In the genomic region with DNA sequence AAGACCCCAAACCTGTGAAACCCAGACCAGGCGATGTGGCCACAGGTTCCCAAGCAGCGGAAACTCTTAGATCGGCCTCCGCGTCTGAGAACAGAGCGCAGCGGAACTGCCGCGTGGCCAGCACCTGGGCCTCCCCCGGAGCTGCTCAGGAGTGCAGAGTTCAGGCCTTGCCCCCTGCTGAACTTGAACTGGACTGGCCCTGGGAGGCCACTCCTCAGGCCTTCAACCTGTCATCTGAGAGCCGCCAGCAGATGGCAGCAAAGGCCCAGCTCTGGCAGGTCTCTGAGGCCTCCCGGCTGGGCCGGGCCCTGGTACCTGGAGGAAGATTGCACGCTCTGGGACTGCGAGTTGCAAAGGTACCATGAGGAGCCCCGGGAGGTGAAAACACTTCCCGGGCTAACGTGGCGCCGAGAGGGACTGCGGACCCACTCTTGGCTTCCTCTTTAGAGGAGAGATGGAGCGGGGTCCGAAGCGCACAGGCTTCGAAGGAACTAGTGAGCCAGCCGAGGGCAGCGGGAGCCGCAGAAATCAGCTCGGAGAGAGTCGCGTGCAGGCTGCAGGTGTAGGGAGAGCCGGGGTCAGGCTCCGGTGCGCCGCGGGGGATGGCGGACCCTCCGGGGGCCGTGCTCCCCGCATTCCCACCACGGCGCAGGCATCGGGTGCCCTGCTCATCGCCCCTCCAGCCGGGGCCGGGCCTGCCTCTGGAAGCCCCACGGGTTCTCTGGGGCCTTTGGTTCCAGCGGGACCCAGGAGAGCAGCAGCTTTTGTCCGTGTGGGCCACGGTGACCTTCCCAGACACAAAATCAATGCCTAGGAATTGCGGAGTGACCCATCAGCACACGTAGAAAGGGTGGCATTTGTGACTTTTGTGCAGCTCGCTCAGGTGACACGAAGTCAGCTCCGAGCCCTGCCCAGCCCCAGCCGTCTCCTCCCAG, we compare ENCODE assay signal across 8 cellular contexts.
DNase-seq lines count a peak whose midpoint lies in the region; ATAC-seq, FAIRE-seq and TF ChIP-seq lines count a peak whose summit lies in the region.

No MANE protein-coding gene starts in this region.

- no peak overlapping the region for H3K56ac ChIP-seq in H1 (replicated peaks; ENCODE audit: insufficient read length, low read depth, low read length)

- peaks cover 8 to 22% (median 17%) of the 10 kb centered on the region in 7 donors for H3K9me3 Mint-ChIP-seq in CD14-positive monocyte
- H3K9me3 Mint-ChIP-seq in activated CD8-positive, alpha-beta memory T cell treated with anti-CD3 and anti-CD28 coated beads, Interleukin-2, amount 10 ng/mL, durations not matched to agents 7 days and 5 days (ENCODE audit: low read depth), result peaks cover 2% of the 10 kb centered on the region

- H4K5ac ChIP-seq in H1 (ENCODE audit: insufficient read length, low read depth, low read length), result no peak overlapping the region

- H3K79me2 ChIP-seq in H1 (ENCODE audit: control insufficient read depth in 1 of 2, insufficient read depth in 2 of 2, low read length in 2 of 2), result no peaks in the 10 kb centered on the region

- no peak overlapping the region for H2BK120ac ChIP-seq in H1 (replicated peaks; ENCODE audit: low read depth, low read length)

- ATAC-seq in HG03432 (IDR thresholded peaks at IDR 0.05; ENCODE audit: unreplicated experiment), result peak; percentile 98
- ATAC-seq in activated CD8-positive, alpha-beta memory T cell treated with anti-CD3 and anti-CD28 coated beads, Interleukin-2, amount 10 ng/mL, durations not matched to agents 7 days and 5 days, result peak; percentile 99

- no peak overlapping the region for H2BK15ac ChIP-seq in H1 (ENCODE audit: low read length)

- H3K4me1 ChIP-seq in H1 (replicated peaks in 1 of 4; ENCODE audit: control insufficient read depth in 3 of 4, insufficient read depth in 4 of 4, low read length in 3 of 4), result peaks cover 0 to 2% (median 0%) of the 10 kb centered on the region in 4 experiments; a peak in 4 of 7 replicates

- H3K36me3 ChIP-seq in H1 (ENCODE audit: control insufficient read depth in 2 of 4, insufficient read depth in 4 of 4, low read length in 3 of 4), result no peaks in the 10 kb centered on the region

- peak overlapping the region; percentile 86; the same call in 1 of the 2 replicates for H2AFZ ChIP-seq in H1 (ENCODE audit: low read length)

- peaks cover 3% of the 10 kb centered on the region in 2 experiments; a peak in 2 of 4 replicates for H3K9me3 ChIP-seq in H1 (ENCODE audit: insufficient read depth in 2 of 2, low read depth in 1 of 2, low read length in 1 of 2)

- TF ChIP-seq POLR2A in H1 (IDR thresholded peaks at IDR 0.05; ENCODE audit: control extremely low read depth in 1 of 2, low read depth in 2 of 2, low read length in 2 of 2), result no peak

- POLR2A ChIA-PET in H1 (lab: Charles Lee; ENCODE audit: partially characterized antibody), result interaction anchor here (1.4 kb wide), 1 partner anchor 89 kb away, joined by 3 read pairs; the partner anchor contains the start of gene PAXIP1

- H3K27me3 Mint-ChIP-seq in CD14-positive monocyte (ENCODE audit: low read depth in 3 of 3), result peaks cover 22 to 31% (median 23%) of the 10 kb centered on the region in 3 donors
- peaks cover 15% of the 10 kb centered on the region for H3K27me3 Mint-ChIP-seq in activated CD8-positive, alpha-beta memory T cell treated with anti-CD3 and anti-CD28 coated beads, Interleukin-2, amount 10 ng/mL, durations not matched to agents 7 days and 5 days

- FAIRE-seq in H1 (lab: Jason Lieb, UNC), result no peak

- H3K9ac ChIP-seq in H1 (replicated peaks in 1 of 4; ENCODE audit: extremely low read depth in 1 of 4, low read depth in 3 of 4, low read length in 3 of 4), result no peak overlapping the region

- peak overlapping the region; percentile 74 to 91 for H3K4me3 Mint-ChIP-seq in CD14-positive monocyte
- peak overlapping the region; percentile 36 for H3K4me3 Mint-ChIP-seq in activated CD8-positive, alpha-beta memory T cell treated with anti-CD3 and anti-CD28 coated beads, Interleukin-2, amount 10 ng/mL, durations not matched to agents 7 days and 5 days

- H3K4ac ChIP-seq in H1 (replicated peaks; ENCODE audit: insufficient read length, low read depth, low read length), result no peak overlapping the region

- peak; percentile 88 to 95 for TF ChIP-seq RAD21 in H1 (IDR thresholded peaks at IDR 0.05 in 1 of 2, conservative IDR thresholded peaks at IDR 0.05 in 1 of 2; ENCODE audit: low read depth in 2 of 2, low read length in 2 of 2)

- CTCF ChIA-PET in activated CD8-positive, alpha-beta memory T cell treated with anti-CD3 and anti-CD28 coated beads, Interleukin-2, amount 10 ng/mL, durations not matched to agents 7 days and 5 days (lab: Charles Lee), result interaction anchor here (0.8 to 3.3 kb wide), 22 partner anchors 9 to 672 kb away, joined by 3 to 41 read pairs (median 4); no protein-coding TSS in a partner anchor
- CTCF ChIA-PET in H1 (lab: Charles Lee; ENCODE audit: partially characterized antibody), result interaction anchor here (0.6 to 5.6 kb wide), 50 partner anchors 9 to 703 kb away, joined by 3 to 69 read pairs (median 4); no protein-coding TSS in a partner anchor

- peak overlapping the region; percentile 11 to 66; a peak in 3 of 4 replicates for H3K4me2 ChIP-seq in H1 (ENCODE audit: insufficient read depth in 1 of 2, low read depth in 2 of 2, low read length in 2 of 2)

- H3K18ac ChIP-seq in H1 (ENCODE audit: extremely low read depth, low read length), result peak overlapping the region; percentile 19; the same call in 1 of the 2 replicates

- H4K20me1 ChIP-seq in H1 (replicated peaks in 1 of 2; ENCODE audit: control insufficient read depth in 1 of 2, insufficient read depth in 2 of 2, low read length in 2 of 2), result no peaks in the 10 kb centered on the region

- TF ChIP-seq EP300 in H1 (IDR thresholded peaks at IDR 0.05; ENCODE audit: borderline replicate concordance in 1 of 2, low read depth in 2 of 2, low read length in 2 of 2), result no peak

- H3K23me2 ChIP-seq in H1 (ENCODE audit: low read depth, low read length), result no peaks in the 10 kb centered on the region; the same call in 1 of the 2 replicates

- no peak overlapping the region for H2BK5ac ChIP-seq in H1 (ENCODE audit: low read depth, low read length)

- H3K23ac ChIP-seq in H1 (ENCODE audit: insufficient read length), result no peak overlapping the region

- intact Hi-C loops in CD14-positive monocyte (cut with micrococcal nuclease), result no loop called here

- H3K36me3 Mint-ChIP-seq in CD14-positive monocyte, result peaks cover 0 to 3% of the 10 kb centered on the region in 2 donors
- H3K36me3 Mint-ChIP-seq in activated CD8-positive, alpha-beta memory T cell treated with anti-CD3 and anti-CD28 coated beads, Interleukin-2, amount 10 ng/mL, durations not matched to agents 7 days and 5 days, result no peaks in the 10 kb centered on the region

- peak overlapping the region; percentile 87; the same call in 1 of the 2 replicates for H2BK12ac ChIP-seq in H1 (ENCODE audit: low read depth, low read length)

- 35% methylated on average over 45 of the region's 56 CpGs; no CpG with 5 or more reads in 1 of the 2 experiments for WGBS in H1 (ENCODE audit: extremely low coverage in 1 of 2, insufficient coverage in 1 of 2, insufficient read length in 1 of 2, insufficient replicate concordance in 2 of 2, low coverage in 1 of 2, low lambda C conversion rate in 2 of 2, missing lambda C conversion rate in 1 of 2), 2 experiments

- H4K8ac ChIP-seq in H1 (ENCODE audit: extremely low read depth, insufficient read depth, low read length), result peak overlapping the region; percentile 51

- TF ChIP-seq CTCF in CD14-positive monocyte (IDR thresholded peaks at IDR 0.05) (peak; percentile 92), H1 (IDR thresholded peaks at IDR 0.05; ENCODE audit: control extremely low read depth in 1 of 3, insufficient read depth in 1 of 3, low read depth in 1 of 3, low read length in 3 of 3) (peak; percentile 75 to 93 (median 89))

- H3K27me3 ChIP-seq in H1 (replicated peaks in 1 of 4; ENCODE audit: control insufficient read depth in 3 of 4, extremely low read depth in 1 of 4, insufficient read depth in 3 of 4, low read length in 3 of 4), result peaks cover 0 to 9% (median 7%) of the 10 kb centered on the region in 4 experiments; a peak in 5 of 7 replicates

- peak; percentile 78 for DNase-seq in CD14-positive monocyte (ENCODE audit: low spot score)
- DNase-seq in GM19240 (ENCODE audit: insufficient read length, low spot score), result peak; percentile 68
- peak; percentile 3 for DNase-seq in NCI-H82 treated with DMSO at 0.1 percent for 48 hours (lab: John Stamatoyannopoulos, UW; ENCODE audit: unreplicated experiment)
- peak; percentile 89 for DNase-seq in activated CD8-positive, alpha-beta memory T cell treated with anti-CD3 and anti-CD28 coated beads, Interleukin-2, amount 10 ng/mL, durations not matched to agents 7 days and 5 days
- DNase-seq in H1 (ENCODE audit: low read depth in 1 of 2, low spot score in 2 of 2), result peak; percentile 79 to 99
- peak; percentile 94 for DNase-seq in mesenteric fat pad (ENCODE audit: low spot score)
- DNase-seq in stimulated activated CD8-positive, alpha-beta memory T cell treated with anti-CD3 and anti-CD28 coated beads, Interleukin-15, amount 100 ng/mL, for 4 hours (ENCODE audit: low read depth in 2 of 2), result peak; percentile 63 to 74

- H3K79me1 ChIP-seq in H1 (ENCODE audit: low read depth, low read length), result no peaks in the 10 kb centered on the region

- H4K91ac ChIP-seq in H1 (replicated peaks; ENCODE audit: insufficient read length, low read length), result no peak overlapping the region

- no peak overlapping the region for H2BK20ac ChIP-seq in H1 (ENCODE audit: low read length)

- H3K4me3 ChIP-seq in H1 (ENCODE audit: extremely low read depth in 1 of 4, insufficient read depth in 2 of 4, low read depth in 3 of 4, low read length in 4 of 4), result peak overlapping the region in 3 of 4 experiments; percentile 22 to 48 (median 40); a peak in 4 of 8 replicates

- no peak overlapping the region for H3K14ac ChIP-seq in H1 (ENCODE audit: insufficient read length)

- peaks cover 4% of the 10 kb centered on the region for H3K4me1 Mint-ChIP-seq in CD14-positive monocyte
- H3K4me1 Mint-ChIP-seq in activated CD8-positive, alpha-beta memory T cell treated with anti-CD3 and anti-CD28 coated beads, Interleukin-2, amount 10 ng/mL, durations not matched to agents 7 days and 5 days, result peaks cover 4% of the 10 kb centered on the region

- peak overlapping the region in 1 of 7 donors; percentile 15 for H3K27ac Mint-ChIP-seq in CD14-positive monocyte
- H3K27ac Mint-ChIP-seq in activated CD8-positive, alpha-beta memory T cell treated with anti-CD3 and anti-CD28 coated beads, Interleukin-2, amount 10 ng/mL, durations not matched to agents 7 days and 5 days, result no peak overlapping the region

- no peak overlapping the region for H2AK5ac ChIP-seq in H1 (ENCODE audit: low read depth, low read length)

- no peak overlapping the region for H3K27ac ChIP-seq in H1 (ENCODE audit: low read depth, low read length)

Comparison
In these comparisons a context has a peak if more than half of its experiments do, and no peak if none do; other contexts are left out.
1. DNase-seq: peak in every context shown above with its lines; median percentile 94 in mesenteric fat pad; 89 in activated CD8-positive, alpha-beta memory T cell treated with anti-CD3 and anti-CD28 coated beads, Interleukin-2, amount 10 ng/mL, durations not matched to agents 7 days and 5 days; 89 in H1; 78 in CD14-positive monocyte; 68 in stimulated activated CD8-positive, alpha-beta memory T cell treated with anti-CD3 and anti-CD28 coated beads, Interleukin-15, amount 100 ng/mL, for 4 hours; 68 in GM19240; 3 in NCI-H82 treated with DMSO at 0.1 percent for 48 hours.